In genomic region chr21:35520302-35520701, GRCh38 we compare ENCODE assay signal across 26 cellular contexts.
"Had no signal": no experiment of that assay in that cellular context is flagged by ENCODE, and none has a peak within 500 bp of the region (broad histone marks: within the 10 kb centered on the region; RNA-seq: fewer than 3 reads in every experiment).

No MANE protein-coding gene starts in this region.

- H3K9me3 ChIP-seq: breast epithelium, heart right ventricle, left ventricle myocardium inferior, right atrium auricular region, spleen, tibial nerve had no signal

- H3K36me3 ChIP-seq: breast epithelium, heart right ventricle, left ventricle myocardium inferior, right atrium auricular region, spleen, tibial nerve, WERI-Rb-1 had no signal

- DNase-seq: activated CD4-positive, alpha-beta T cell treated with anti-CD3 and anti-CD28 coated beads for 48 hours; activated CD4-positive, alpha-beta T cell treated with anti-CD3 and anti-CD28 coated beads, Interleukin-2, amount 50 U/mL, for 48 hours; activated CD8-positive, alpha-beta memory T cell treated with anti-CD3 and anti-CD28 coated beads for 24 hours; activated effector memory CD4-positive, alpha-beta T cell treated with anti-CD3 and anti-CD28 coated beads, Interleukin-2, amount 50 U/mL, for 16 hours; activated naive CD4-positive, alpha-beta T cell treated with anti-CD3 and anti-CD28 coated beads, Interleukin-2, amount 10 ng/mL, durations not matched to agents 7 days and 5 days; activated naive CD8-positive, alpha-beta T cell treated with anti-CD3 and anti-CD28 coated beads, Interleukin-2, amount 10 ng/mL, durations not matched to agents 7 days and 5 days; activated T-cell treated with anti-CD3 and anti-CD28 coated beads, Interleukin-2, amount 50 U/mL, for 1 hour; amniotic stem cell; central memory CD4-positive, alpha-beta T cell; foreskin keratinocyte; heart right ventricle; kidney glomerular epithelial cell; left ventricle myocardium inferior; naive thymus-derived CD4-positive, alpha-beta T cell; nucleus accumbens; spleen; stimulated activated naive CD4-positive, alpha-beta T cell; T-helper 17 cell; T1000; WERI-Rb-1 had no signal

- H3K27me3 ChIP-seq: breast epithelium, foreskin keratinocyte, right atrium auricular region, spleen, tibial nerve had no signal

- H3K4me3 ChIP-seq: breast epithelium, heart right ventricle, left ventricle myocardium inferior, right atrium auricular region, spleen, tibial nerve had no signal

- ATAC-seq: activated CD4-positive, CD25-positive, alpha-beta regulatory T cell treated with anti-CD3 and anti-CD28 coated beads, Interleukin-2, amount 50 U/mL, for 24 hours; esophagus mucosa; foreskin keratinocyte; heart right ventricle; naive thymus-derived CD4-positive, alpha-beta T cell; T-helper 17 cell had no signal

- H3K27ac ChIP-seq: breast epithelium, foreskin keratinocyte, heart right ventricle, left ventricle myocardium inferior, parathyroid adenoma, right atrium auricular region, spleen, tibial nerve, WERI-Rb-1 had no signal

- H3K4me1 ChIP-seq: breast epithelium, left ventricle myocardium inferior, parathyroid adenoma, right atrium auricular region, tibial nerve had no signal
